In genomic region chr16:18346993-18347392, GRCh38 we compare ENCODE assay signal across 3 cellular contexts. TPM values are rescaled to one million over a fixed set of nuclear protein-coding genes. Genes with fewer than 3 reads are reported as not detected.
"Had no signal": no experiment of that assay in that cellular context is flagged by ENCODE, and none has a peak within 500 bp of the region (broad histone marks: within the 10 kb centered on the region; RNA-seq: fewer than 3 reads in every experiment).

No MANE protein-coding gene starts in this region.

RNA-seq across cellular contexts. Expression of gene NPIPA8, which starts 10.5 kb away (rescaled TPM):
- total RNA-seq: GM23338, HT-29 had no signal
- polyA plus RNA-seq: GM23338, IgD-negative memory B cell had no signal
